21 cellular contexts compared by ENCODE assay signal in the genomic region with DNA sequence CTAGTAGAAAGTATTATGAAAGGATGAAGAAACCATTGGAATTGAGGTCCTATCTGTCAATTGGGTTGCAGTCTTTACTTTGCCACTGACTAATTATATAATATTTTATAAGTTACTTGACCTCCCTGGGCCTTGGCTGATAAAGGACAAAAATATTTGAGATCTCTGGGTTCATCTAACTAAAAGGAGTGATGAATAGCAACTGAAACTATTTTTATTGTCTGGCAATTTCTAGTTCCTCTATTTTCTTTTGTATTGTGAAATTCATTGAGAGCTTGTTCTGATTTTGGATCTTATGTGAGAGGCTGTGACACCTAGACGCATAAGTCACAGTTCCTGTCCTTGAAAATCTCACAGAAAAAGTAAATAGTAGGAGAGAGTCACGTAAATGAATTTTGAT.
A peak's percentile ranks its signal among the peaks of the same experiment; 100 is the strongest.
DNase-seq lines count a peak whose midpoint lies in the region; ATAC-seq and TF ChIP-seq lines count a peak whose summit lies in the region.
"Had no signal": no experiment of that assay in that cellular context is flagged by ENCODE, and none has a peak within 500 bp of the region (broad histone marks: within the 10 kb centered on the region; RNA-seq: fewer than 3 reads in every experiment).

No MANE protein-coding gene starts in this region.

- DNase-seq in mammary epithelial cell (peak; percentile 12), MCF 10A (ENCODE audit: unreplicated experiment) (no peak), LHCN-M2 (ENCODE audit: low read depth) (peak; percentile 47), PC-3 (peak; percentile 67), GM19240 (ENCODE audit: insufficient read length, low spot score) (no peak), SKM-1 treated with dmso at 0.1 percent for 144 hours (lab: John Stamatoyannopoulos, UW; ENCODE audit: unreplicated experiment) (no peak)
- no peak for DNase-seq in stimulated activated CD4-positive, alpha-beta T cell treated with anti-CD3 and anti-CD28 coated beads, Interleukin-12 subunit alpha, Interleukin-12 subunit beta, amount 100 ng/mL, for 4 hours
- DNase-seq: activated CD4-positive, alpha-beta T cell treated with anti-CD3 and anti-CD28 coated beads, Interleukin-2, amount 50 U/mL, for 48 hours; activated gamma-delta T cell treated with Interleukin-2 at 50 U/mL for 16 hours; DMS 273 treated with DMSO at 0.1 percent for 48 hours; left colon; NCI-H2029 treated with DMSO at 0.1 percent for 48 hours; Right ventricle myocardium superior; stimulated activated CD4-positive, alpha-beta T cell treated with anti-CD3 and anti-CD28 coated beads, Interleukin-2, amount 100 ng/mL, for 24 hours; stimulated activated naive CD8-positive, alpha-beta T cell treated with anti-CD3 and anti-CD28 coated beads, Interleukin-15, amount 100 ng/mL, for 72 hours; T-helper 1 cell had no signal

- intact Hi-C loops in mammary epithelial cell (cut with micrococcal nuclease): no loop called here
- intact Hi-C loops in MCF 10A (cut with micrococcal nuclease): no loop called here
- intact Hi-C loops in PC-3 (cut with micrococcal nuclease): loop anchor here (10.0 kb wide), 1 partner anchor 121 kb away; no protein-coding TSS in a partner anchor

- dilution Hi-C loops in mammary epithelial cell (cut with HindIII; ENCODE audit: low sequenced_read_pairs): no loop called here

- H4K20me1 ChIP-seq in mammary epithelial cell (ENCODE audit: insufficient read depth, low read length): no peaks in the 10 kb centered on the region
- no peaks in the 10 kb centered on the region for H4K20me1 ChIP-seq in PC-3 (ENCODE audit: low read length)

- H3K36me3 ChIP-seq in mammary epithelial cell (ENCODE audit: insufficient read depth, low read length): no peaks in the 10 kb centered on the region
- peaks cover 3% of the 10 kb centered on the region; the same call in 1 of the 2 replicates for H3K36me3 ChIP-seq in PC-3 (ENCODE audit: low read depth, low read length)

- H3K27me3 Mint-ChIP-seq in MCF 10A (ENCODE audit: insufficient read depth, unreplicated experiment): no peaks in the 10 kb centered on the region
- H3K27me3 Mint-ChIP-seq: stimulated activated naive CD8-positive, alpha-beta T cell treated with anti-CD3 and anti-CD28 coated beads, Interleukin-15, amount 100 ng/mL, for 72 hours; type B pancreatic cell had no signal

- no peak overlapping the region for H3K4me3 ChIP-seq in mammary epithelial cell (replicated peaks in 1 of 3; ENCODE audit: insufficient read depth in 1 of 3, low read depth in 2 of 3, low read length in 3 of 3)
- no peak overlapping the region for H3K4me3 ChIP-seq in PC-3 (ENCODE audit: low read length)

- no peak overlapping the region for H3K4me3 Mint-ChIP-seq in MCF 10A (ENCODE audit: unreplicated experiment)
- H3K4me3 Mint-ChIP-seq: nephron; stimulated activated naive CD8-positive, alpha-beta T cell treated with anti-CD3 and anti-CD28 coated beads, Interleukin-15, amount 100 ng/mL, for 72 hours; type B pancreatic cell had no signal

- H3K9ac ChIP-seq in mammary epithelial cell (ENCODE audit: insufficient read depth, low read length) (no peak overlapping the region), PC-3 (ENCODE audit: low read length) (no peak overlapping the region)

- no peaks in the 10 kb centered on the region for H3K27me3 ChIP-seq in mammary epithelial cell (ENCODE audit: insufficient read depth, low read length)
- no peaks in the 10 kb centered on the region for H3K27me3 ChIP-seq in PC-3 (ENCODE audit: low read length)

- H3K4me2 ChIP-seq in mammary epithelial cell (ENCODE audit: insufficient read depth, low read depth, low read length) (no peak overlapping the region), PC-3 (ENCODE audit: low read length) (no peak overlapping the region; the same call in 1 of the 2 replicates)

- CTCF ChIA-PET in mammary epithelial cell (lab: Charles Lee; ENCODE audit: low non-redundant PET) (no interaction called here), MCF 10A (lab: Yijun Ruan, JAX) (no interaction called here), PC-3 (lab: Charles Lee) (no interaction called here)

- in situ Hi-C loops in mammary epithelial cell (cut with MboI; ENCODE audit: low sequenced_read_pairs in 2 of 2): no loop called here

- H3K27ac Mint-ChIP-seq in MCF 10A (ENCODE audit: low read depth, unreplicated experiment): no peak overlapping the region
- H3K27ac Mint-ChIP-seq: nephron, type B pancreatic cell had no signal

- TF ChIP-seq CTCF in mammary epithelial cell (conservative IDR thresholded peaks at IDR 0.05 in 1 of 2, IDR thresholded peaks at IDR 0.05 in 1 of 2; ENCODE audit: extremely low read depth in 1 of 2, insufficient read depth in 1 of 2, low read depth in 1 of 2, low read length in 2 of 2): no peak
- TF ChIP-seq CTCF in MCF 10A (IDR thresholded peaks at IDR 0.05; ENCODE audit: unreplicated experiment): no peak
- no peak for TF ChIP-seq CTCF in PC-3 (conservative IDR thresholded peaks at IDR 0.05; ENCODE audit: low read depth, low read length)

- H3K4me1 Mint-ChIP-seq in MCF 10A (ENCODE audit: insufficient read depth, unreplicated experiment): peaks cover 5% of the 10 kb centered on the region
- H3K4me1 Mint-ChIP-seq: stimulated activated naive CD8-positive, alpha-beta T cell treated with anti-CD3 and anti-CD28 coated beads, Interleukin-15, amount 100 ng/mL, for 72 hours had no signal

- peak; percentile 61 for ATAC-seq in PC-3
- no peak for ATAC-seq in GM21723 (IDR thresholded peaks at IDR 0.05; ENCODE audit: unreplicated experiment)
- ATAC-seq: esophagus mucosa; left colon; stimulated activated naive CD8-positive, alpha-beta T cell treated with anti-CD3 and anti-CD28 coated beads, Interleukin-15, amount 100 ng/mL, for 72 hours had no signal

- H2AFZ ChIP-seq in mammary epithelial cell (ENCODE audit: low read depth, low read length) (no peak overlapping the region), PC-3 (ENCODE audit: low read length) (no peak overlapping the region)

- no peaks in the 10 kb centered on the region for H3K9me2 ChIP-seq in PC-3 (replicated peaks; ENCODE audit: low read length)

- peaks cover 31% of the 10 kb centered on the region for H3K9me3 Mint-ChIP-seq in MCF 10A (ENCODE audit: unreplicated experiment)

- WGBS in mammary epithelial cell (ENCODE audit: low coverage, missing lambda C conversion rate): 94% methylated on average over 2 of the region's 2 CpGs

- H3K36me3 Mint-ChIP-seq in MCF 10A (ENCODE audit: insufficient read depth, unreplicated experiment): no peaks in the 10 kb centered on the region

- no peaks in the 10 kb centered on the region for H3F3A ChIP-seq in PC-3 (ENCODE audit: low read length, unreplicated experiment)

- no peak overlapping the region for H3K27ac ChIP-seq in mammary epithelial cell (ENCODE audit: insufficient read depth, low read depth, low read length)
- H3K27ac ChIP-seq in PC-3 (ENCODE audit: low read length): no peak overlapping the region
- H3K27ac ChIP-seq: C4-2B had no signal

- H3K4me1 ChIP-seq in mammary epithelial cell (ENCODE audit: insufficient read depth, low read length): no peaks in the 10 kb centered on the region
- H3K4me1 ChIP-seq in PC-3 (ENCODE audit: insufficient read depth, low read length): peaks cover 25% of the 10 kb centered on the region

- POLR2A ChIA-PET in MCF 10A (lab: Yijun Ruan, JAX) (no interaction called here), PC-3 (lab: Charles Lee; ENCODE audit: unreplicated experiment) (no interaction called here)

- H3K9me3 ChIP-seq in mammary epithelial cell (replicated peaks; ENCODE audit: insufficient read depth, low read length): no peaks in the 10 kb centered on the region
- peaks cover 10% of the 10 kb centered on the region; the same call in 1 of the 2 replicates for H3K9me3 ChIP-seq in PC-3 (ENCODE audit: low read length)

- H3K79me2 ChIP-seq in mammary epithelial cell (ENCODE audit: insufficient read depth, low read length) (no peaks in the 10 kb centered on the region), PC-3 (ENCODE audit: low read length) (no peaks in the 10 kb centered on the region)

- no TSS peak for BruUV-seq in mammary epithelial cell (replicated peaks; lab: Mats Ljungman, UMichigan)
- BruUV-seq in MCF 10A (replicated peaks; lab: Mats Ljungman, UMichigan): no TSS peak
- no TSS peak for BruUV-seq in PC-3 (replicated peaks; lab: Mats Ljungman, UMichigan)

Comparison
In these comparisons a context has a peak if more than half of its experiments do, and no peak if none do; other contexts are left out.
1. DNase-seq: peak in mammary epithelial cell (single experiment), LHCN-M2 (single experiment) and PC-3 (single experiment); none in MCF 10A (single experiment), GM19240 (single experiment), SKM-1 treated with dmso at 0.1 percent for 144 hours (single experiment) and stimulated activated CD4-positive, alpha-beta T cell treated with anti-CD3 and anti-CD28 coated beads, Interleukin-12 subunit alpha, Interleukin-12 subunit beta, amount 100 ng/mL, for 4 hours (single experiment).